In genomic region chr17:62109378-62109902, GRCh38 we compare ENCODE assay signal across 1 cellular context.
TF ChIP-seq lines count a peak whose summit lies in the region.

No MANE protein-coding gene starts in this region.

TF ChIP-seq in HepG2, 621 proteins besides CTCF, POLR2A, EP300 and RAD21 (continued from another document and continues in another):
- TF ChIP-seq, protein P1, sequence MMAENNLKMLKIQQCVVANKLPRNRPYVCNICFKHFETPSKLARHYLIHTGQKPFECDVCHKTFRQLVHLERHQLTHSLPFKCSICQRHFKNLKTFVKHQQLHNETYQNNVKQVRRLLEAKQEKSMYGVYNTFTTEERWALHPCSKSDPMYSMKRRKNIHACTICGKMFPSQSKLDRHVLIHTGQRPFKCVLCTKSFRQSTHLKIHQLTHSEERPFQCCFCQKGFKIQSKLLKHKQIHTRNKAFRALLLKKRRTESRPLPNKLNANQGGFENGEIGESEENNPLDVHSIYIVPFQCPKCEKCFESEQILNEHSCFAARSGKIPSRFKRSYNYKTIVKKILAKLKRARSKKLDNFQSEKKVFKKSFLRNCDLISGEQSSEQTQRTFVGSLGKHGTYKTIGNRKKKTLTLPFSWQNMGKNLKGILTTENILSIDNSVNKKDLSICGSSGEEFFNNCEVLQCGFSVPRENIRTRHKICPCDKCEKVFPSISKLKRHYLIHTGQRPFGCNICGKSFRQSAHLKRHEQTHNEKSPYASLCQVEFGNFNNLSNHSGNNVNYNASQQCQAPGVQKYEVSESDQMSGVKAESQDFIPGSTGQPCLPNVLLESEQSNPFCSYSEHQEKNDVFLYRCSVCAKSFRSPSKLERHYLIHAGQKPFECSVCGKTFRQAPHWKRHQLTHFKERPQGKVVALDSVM (CRISPR knock-in tag; IDR thresholded peaks at IDR 0.05), result no peak
- no peak for TF ChIP-seq ZNF784 (CRISPR knock-in tag; IDR thresholded peaks at IDR 0.05; ENCODE audit: borderline replicate concordance)
- no peak for TF ChIP-seq TAF1 (CRISPR knock-in tag; IDR thresholded peaks at IDR 0.05)
- no peak for TF ChIP-seq MAFG (CRISPR knock-in tag; IDR thresholded peaks at IDR 0.05)
- TF ChIP-seq NR3C1 (CRISPR knock-in tag; IDR thresholded peaks at IDR 0.05), result no peak
- peak; percentile 40; the same call in 1 of the 2 replicates for TF ChIP-seq ZHX1 (CRISPR knock-in tag; IDR thresholded peaks at IDR 0.05; ENCODE audit: low read depth)
- TF ChIP-seq XBP1 (CRISPR knock-in tag; IDR thresholded peaks at IDR 0.05), result no peak
- TF ChIP-seq, protein P2, sequence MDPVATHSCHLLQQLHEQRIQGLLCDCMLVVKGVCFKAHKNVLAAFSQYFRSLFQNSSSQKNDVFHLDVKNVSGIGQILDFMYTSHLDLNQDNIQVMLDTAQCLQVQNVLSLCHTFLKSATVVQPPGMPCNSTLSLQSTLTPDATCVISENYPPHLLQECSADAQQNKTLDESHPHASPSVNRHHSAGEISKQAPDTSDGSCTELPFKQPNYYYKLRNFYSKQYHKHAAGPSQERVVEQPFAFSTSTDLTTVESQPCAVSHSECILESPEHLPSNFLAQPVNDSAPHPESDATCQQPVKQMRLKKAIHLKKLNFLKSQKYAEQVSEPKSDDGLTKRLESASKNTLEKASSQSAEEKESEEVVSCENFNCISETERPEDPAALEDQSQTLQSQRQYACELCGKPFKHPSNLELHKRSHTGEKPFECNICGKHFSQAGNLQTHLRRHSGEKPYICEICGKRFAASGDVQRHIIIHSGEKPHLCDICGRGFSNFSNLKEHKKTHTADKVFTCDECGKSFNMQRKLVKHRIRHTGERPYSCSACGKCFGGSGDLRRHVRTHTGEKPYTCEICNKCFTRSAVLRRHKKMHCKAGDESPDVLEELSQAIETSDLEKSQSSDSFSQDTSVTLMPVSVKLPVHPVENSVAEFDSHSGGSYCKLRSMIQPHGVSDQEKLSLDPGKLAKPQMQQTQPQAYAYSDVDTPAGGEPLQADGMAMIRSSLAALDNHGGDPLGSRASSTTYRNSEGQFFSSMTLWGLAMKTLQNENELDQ (CRISPR knock-in tag; IDR thresholded peaks at IDR 0.05; ENCODE audit: borderline replicate concordance), result peak; percentile 73; the same call in 1 of the 2 replicates
- no peak for TF ChIP-seq SRSF9 (IDR thresholded peaks at IDR 0.05; ENCODE audit: borderline replicate concordance, insufficient read depth, low read depth, low read length, poor library complexity, severe bottlenecking)
- peak; percentile 83 for TF ChIP-seq KLF6 (CRISPR knock-in tag; IDR thresholded peaks at IDR 0.05)
- no peak for TF ChIP-seq ARNTL (CRISPR knock-in tag; IDR thresholded peaks at IDR 0.05)
- TF ChIP-seq ZNF615 (CRISPR knock-in tag; IDR thresholded peaks at IDR 0.05; ENCODE audit: borderline replicate concordance), result no peak
- no peak for TF ChIP-seq GMEB2 (CRISPR knock-in tag; IDR thresholded peaks at IDR 0.05; ENCODE audit: low read depth)
- TF ChIP-seq, protein P3, sequence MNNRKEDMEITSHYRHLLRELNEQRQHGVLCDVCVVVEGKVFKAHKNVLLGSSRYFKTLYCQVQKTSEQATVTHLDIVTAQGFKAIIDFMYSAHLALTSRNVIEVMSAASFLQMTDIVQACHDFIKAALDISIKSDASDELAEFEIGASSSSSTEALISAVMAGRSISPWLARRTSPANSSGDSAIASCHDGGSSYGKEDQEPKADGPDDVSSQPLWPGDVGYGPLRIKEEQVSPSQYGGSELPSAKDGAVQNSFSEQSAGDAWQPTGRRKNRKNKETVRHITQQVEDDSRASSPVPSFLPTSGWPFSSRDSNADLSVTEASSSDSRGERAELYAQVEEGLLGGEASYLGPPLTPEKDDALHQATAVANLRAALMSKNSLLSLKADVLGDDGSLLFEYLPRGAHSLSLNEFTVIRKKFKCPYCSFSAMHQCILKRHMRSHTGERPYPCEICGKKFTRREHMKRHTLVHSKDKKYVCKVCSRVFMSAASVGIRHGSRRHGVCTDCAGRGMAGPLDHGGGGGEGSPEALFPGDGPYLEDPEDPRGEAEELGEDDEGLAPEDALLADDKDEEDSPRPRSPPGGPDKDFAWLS (CRISPR knock-in tag; IDR thresholded peaks at IDR 0.05; ENCODE audit: borderline replicate concordance), result no peak
- no peak for TF ChIP-seq SMAD9 (CRISPR knock-in tag; IDR thresholded peaks at IDR 0.05)
- TF ChIP-seq, protein P4, sequence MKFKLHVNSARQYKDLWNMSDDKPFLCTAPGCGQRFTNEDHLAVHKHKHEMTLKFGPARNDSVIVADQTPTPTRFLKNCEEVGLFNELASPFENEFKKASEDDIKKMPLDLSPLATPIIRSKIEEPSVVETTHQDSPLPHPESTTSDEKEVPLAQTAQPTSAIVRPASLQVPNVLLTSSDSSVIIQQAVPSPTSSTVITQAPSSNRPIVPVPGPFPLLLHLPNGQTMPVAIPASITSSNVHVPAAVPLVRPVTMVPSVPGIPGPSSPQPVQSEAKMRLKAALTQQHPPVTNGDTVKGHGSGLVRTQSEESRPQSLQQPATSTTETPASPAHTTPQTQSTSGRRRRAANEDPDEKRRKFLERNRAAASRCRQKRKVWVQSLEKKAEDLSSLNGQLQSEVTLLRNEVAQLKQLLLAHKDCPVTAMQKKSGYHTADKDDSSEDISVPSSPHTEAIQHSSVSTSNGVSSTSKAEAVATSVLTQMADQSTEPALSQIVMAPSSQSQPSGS (CRISPR knock-in tag; IDR thresholded peaks at IDR 0.05), result peak; percentile 82
- no peak for TF ChIP-seq PRPF4 (IDR thresholded peaks at IDR 0.05; ENCODE audit: low read depth, low read length, poor library complexity, severe bottlenecking)
- TF ChIP-seq ZNF691 (CRISPR knock-in tag; IDR thresholded peaks at IDR 0.05; ENCODE audit: borderline replicate concordance, low read depth), result peak; percentile 58; the same call in 1 of the 2 replicates
- 0 out of 2 replicates have a peak, but pooled peaks have one; percentile 60 for TF ChIP-seq ZSCAN31 (CRISPR knock-in tag; IDR thresholded peaks at IDR 0.05; ENCODE audit: low read depth)
- 0 out of 2 replicates have a peak, but pooled peaks have one; percentile 28 for TF ChIP-seq SPEN (CRISPR knock-in tag; IDR thresholded peaks at IDR 0.05; ENCODE audit: low read depth)
- TF ChIP-seq ZNF441 (CRISPR knock-in tag; IDR thresholded peaks at IDR 0.05; ENCODE audit: borderline replicate concordance), result 0 out of 2 replicates have a peak, but pooled peaks have one; percentile 54
- peak; percentile 55 for TF ChIP-seq KMT2B (CRISPR knock-in tag; IDR thresholded peaks at IDR 0.05)
- peak; percentile 35; the same call in 1 of the 2 replicates for TF ChIP-seq ZNF33B (CRISPR knock-in tag; IDR thresholded peaks at IDR 0.05)
- TF ChIP-seq BRD4 (CRISPR knock-in tag; IDR thresholded peaks at IDR 0.05), result no peak
- TF ChIP-seq MAF1 (CRISPR knock-in tag; IDR thresholded peaks at IDR 0.05; ENCODE audit: borderline replicate concordance), result 0 out of 2 replicates have a peak, but pooled peaks have one; percentile 50
- no peak for TF ChIP-seq ZMYM2 (CRISPR knock-in tag; IDR thresholded peaks at IDR 0.05)
- no peak; the same call in 1 of the 2 replicates for TF ChIP-seq MAZ (IDR thresholded peaks at IDR 0.05; ENCODE audit: borderline replicate concordance, low read depth, low read length)
- 0 out of 2 replicates have a peak, but pooled peaks have one; percentile 35 for TF ChIP-seq MAZ (CRISPR knock-in tag; IDR thresholded peaks at IDR 0.05; ENCODE audit: low read depth)
- no peak for TF ChIP-seq NFYB (CRISPR knock-in tag; IDR thresholded peaks at IDR 0.05)
- no peak for TF ChIP-seq ZNF589 (CRISPR knock-in tag; conservative IDR thresholded peaks at IDR 0.05)
- no peak for TF ChIP-seq REL (CRISPR knock-in tag; conservative IDR thresholded peaks at IDR 0.05)
- TF ChIP-seq ZNF260 (CRISPR knock-in tag; IDR thresholded peaks at IDR 0.05; ENCODE audit: borderline replicate concordance, low read depth), result no peak
- peak; percentile 82; the same call in 1 of the 2 replicates for TF ChIP-seq RFXANK (CRISPR knock-in tag; IDR thresholded peaks at IDR 0.05)
- TF ChIP-seq HMGA1 (CRISPR knock-in tag; conservative IDR thresholded peaks at IDR 0.05), result no peak
- TF ChIP-seq IRF2 (CRISPR knock-in tag; IDR thresholded peaks at IDR 0.05), result peak; percentile 94
- TF ChIP-seq MTA1 (CRISPR knock-in tag; IDR thresholded peaks at IDR 0.05; ENCODE audit: borderline replicate concordance), result no peak
- TF ChIP-seq SIN3A (IDR thresholded peaks at IDR 0.05; ENCODE audit: borderline replicate concordance, low read depth, low read length), result no peak
- TF ChIP-seq EED (CRISPR knock-in tag; IDR thresholded peaks at IDR 0.05), result no peak
- TF ChIP-seq RAD51 (IDR thresholded peaks at IDR 0.05; ENCODE audit: borderline replicate concordance), result no peak
- peak; percentile 30; the same call in 1 of the 2 replicates for TF ChIP-seq TBX2 (CRISPR knock-in tag; IDR thresholded peaks at IDR 0.05; ENCODE audit: borderline replicate concordance)
- TF ChIP-seq HCFC1 (IDR thresholded peaks at IDR 0.05; ENCODE audit: low read depth, low read length), result no peak
- TF ChIP-seq, protein P5, sequence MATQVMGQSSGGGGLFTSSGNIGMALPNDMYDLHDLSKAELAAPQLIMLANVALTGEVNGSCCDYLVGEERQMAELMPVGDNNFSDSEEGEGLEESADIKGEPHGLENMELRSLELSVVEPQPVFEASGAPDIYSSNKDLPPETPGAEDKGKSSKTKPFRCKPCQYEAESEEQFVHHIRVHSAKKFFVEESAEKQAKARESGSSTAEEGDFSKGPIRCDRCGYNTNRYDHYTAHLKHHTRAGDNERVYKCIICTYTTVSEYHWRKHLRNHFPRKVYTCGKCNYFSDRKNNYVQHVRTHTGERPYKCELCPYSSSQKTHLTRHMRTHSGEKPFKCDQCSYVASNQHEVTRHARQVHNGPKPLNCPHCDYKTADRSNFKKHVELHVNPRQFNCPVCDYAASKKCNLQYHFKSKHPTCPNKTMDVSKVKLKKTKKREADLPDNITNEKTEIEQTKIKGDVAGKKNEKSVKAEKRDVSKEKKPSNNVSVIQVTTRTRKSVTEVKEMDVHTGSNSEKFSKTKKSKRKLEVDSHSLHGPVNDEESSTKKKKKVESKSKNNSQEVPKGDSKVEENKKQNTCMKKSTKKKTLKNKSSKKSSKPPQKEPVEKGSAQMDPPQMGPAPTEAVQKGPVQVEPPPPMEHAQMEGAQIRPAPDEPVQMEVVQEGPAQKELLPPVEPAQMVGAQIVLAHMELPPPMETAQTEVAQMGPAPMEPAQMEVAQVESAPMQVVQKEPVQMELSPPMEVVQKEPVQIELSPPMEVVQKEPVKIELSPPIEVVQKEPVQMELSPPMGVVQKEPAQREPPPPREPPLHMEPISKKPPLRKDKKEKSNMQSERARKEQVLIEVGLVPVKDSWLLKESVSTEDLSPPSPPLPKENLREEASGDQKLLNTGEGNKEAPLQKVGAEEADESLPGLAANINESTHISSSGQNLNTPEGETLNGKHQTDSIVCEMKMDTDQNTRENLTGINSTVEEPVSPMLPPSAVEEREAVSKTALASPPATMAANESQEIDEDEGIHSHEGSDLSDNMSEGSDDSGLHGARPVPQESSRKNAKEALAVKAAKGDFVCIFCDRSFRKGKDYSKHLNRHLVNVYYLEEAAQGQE (IDR thresholded peaks at IDR 0.05; ENCODE audit: borderline replicate concordance in 1 of 2, low read depth in 1 of 2, low read length in 2 of 2), result no peak
- TF ChIP-seq TOE1 (CRISPR knock-in tag; IDR thresholded peaks at IDR 0.05), result peak; percentile 58; the same call in 1 of the 2 replicates
- peak; percentile 63; the same call in 1 of the 2 replicates for TF ChIP-seq ZNF607 (CRISPR knock-in tag; IDR thresholded peaks at IDR 0.05; ENCODE audit: borderline replicate concordance)
- TF ChIP-seq NCOA5 (CRISPR knock-in tag; IDR thresholded peaks at IDR 0.05), result no peak
- no peak for TF ChIP-seq ZNF720 (CRISPR knock-in tag; IDR thresholded peaks at IDR 0.05)
- peak; percentile 85; the same call in 1 of the 2 replicates for TF ChIP-seq SP140L (CRISPR knock-in tag; IDR thresholded peaks at IDR 0.05; ENCODE audit: borderline replicate concordance)
- no peak for TF ChIP-seq ZNF234 (CRISPR knock-in tag; conservative IDR thresholded peaks at IDR 0.05)
